In the genomic region with DNA sequence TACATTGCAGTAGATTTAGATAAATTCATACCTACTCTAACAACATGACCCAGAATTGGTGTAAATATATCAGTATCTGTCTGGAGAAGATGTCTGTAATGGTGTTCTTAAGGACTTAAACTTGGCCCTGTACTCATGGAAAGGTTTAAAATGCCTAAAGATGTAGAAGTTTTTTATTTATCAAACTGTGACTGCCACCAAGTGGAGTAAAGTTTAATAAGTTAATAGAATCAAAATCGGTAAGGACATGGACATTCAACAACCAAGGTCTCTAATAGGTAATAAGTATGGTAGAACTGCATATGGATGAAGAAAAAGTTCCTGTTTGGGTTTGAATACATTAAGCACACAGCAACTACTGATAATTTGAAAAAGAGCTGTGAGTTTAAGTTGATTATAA, we compare ENCODE assay signal across 13 cellular contexts.
DNase-seq lines count a peak whose midpoint lies in the region; ATAC-seq and TF ChIP-seq lines count a peak whose summit lies in the region.
"Had no signal": no experiment of that assay in that cellular context is flagged by ENCODE, and none has a peak within 500 bp of the region (broad histone marks: within the 10 kb centered on the region; RNA-seq: fewer than 3 reads in every experiment).

No MANE protein-coding gene starts in this region.

- H3K27ac ChIP-seq in KMS-11 (no peak overlapping the region), psoas muscle (no peak overlapping the region)

- CTCF ChIA-PET in activated CD8-positive, alpha-beta memory T cell treated with anti-CD3 and anti-CD28 coated beads, Interleukin-2, amount 10 ng/mL, durations not matched to agents 7 days and 5 days (lab: Charles Lee), result no interaction called here

- H2AFZ ChIP-seq in KMS-11 (ENCODE audit: low read depth), result no peak overlapping the region

- DNase-seq in ACHN (peak; percentile 54), SK-MEL-5 (ENCODE audit: low read depth, low spot score) (peak; percentile 35), glomerular visceral epithelial cell (ENCODE audit: extremely low spot score) (peak; percentile 41), psoas muscle (no peak)
- DNase-seq in activated T-helper 1 cell treated with anti-CD3 and anti-CD28 coated beads, Interleukin-12 subunit alpha, Interleukin-12 subunit beta, Interleukin-2, Interleukin-4 antibody, amounts not matched to agents 30 ng/mL and 10 ng/mL and 1 ng/mL, durations not matched to agents 14 hours and 24 hours and 36 hours (ENCODE audit: low spot score), result no peak
- no peak for DNase-seq in activated CD8-positive, alpha-beta memory T cell treated with anti-CD3 and anti-CD28 coated beads, Interleukin-2, amount 10 ng/mL, durations not matched to agents 7 days and 5 days
- DNase-seq: activated effector memory CD4-positive, alpha-beta T cell treated with anti-CD3 and anti-CD28 coated beads, Interleukin-2, amount 50 U/mL, for 16 hours; dermis blood vessel endothelial cell; H9; immature natural killer cell; NCI-H510A treated with DMSO at 0.1 percent for 48 hours had no signal

- H3K4me2 ChIP-seq in KMS-11, result no peak overlapping the region

- H3K27ac Mint-ChIP-seq in activated T-helper 1 cell treated with anti-CD3 and anti-CD28 coated beads, Interleukin-12 subunit alpha, Interleukin-12 subunit beta, Interleukin-2, Interleukin-4 antibody, amounts not matched to agents 30 ng/mL and 10 ng/mL and 1 ng/mL, durations not matched to agents 14 hours and 24 hours and 36 hours, result no peak overlapping the region
- no peak overlapping the region for H3K27ac Mint-ChIP-seq in activated CD8-positive, alpha-beta memory T cell treated with anti-CD3 and anti-CD28 coated beads, Interleukin-2, amount 10 ng/mL, durations not matched to agents 7 days and 5 days
- H3K27ac Mint-ChIP-seq: H9, immature natural killer cell had no signal

- no peak overlapping the region for H3K9ac ChIP-seq in KMS-11

- intact Hi-C loops in activated T-helper 1 cell treated with anti-CD3 and anti-CD28 coated beads, Interleukin-12 subunit alpha, Interleukin-12 subunit beta, Interleukin-2, Interleukin-4 antibody, amounts not matched to agents 30 ng/mL and 10 ng/mL and 1 ng/mL, durations not matched to agents 14 hours and 24 hours and 36 hours (cut with micrococcal nuclease), result no loop called here
- intact Hi-C loops in psoas muscle (cut with DNase I), result no loop called here

- H3K9me3 ChIP-seq in psoas muscle, result no peaks in the 10 kb centered on the region

- TF ChIP-seq CTCF in KMS-11 (conservative IDR thresholded peaks at IDR 0.05; ENCODE audit: low read depth, low read length) (peak; percentile 27; the same call in 1 of the 2 replicates), psoas muscle (IDR thresholded peaks at IDR 0.05) (no peak)

- no peaks in the 10 kb centered on the region for H3K79me2 ChIP-seq in KMS-11 (ENCODE audit: insufficient read depth, low read depth)

- H3K4me3 ChIP-seq in KMS-11 (IDR thresholded peaks at IDR 0.05; ENCODE audit: insufficient read depth, low read depth, low read length) (no peak overlapping the region), psoas muscle (no peak overlapping the region)

- in situ Hi-C loops in ACHN (cut with HindIII; ENCODE audit: low pct_ligation_motif_present, low pct_unique_long_range_greater_than_20kb, low sequenced_read_pairs), result no loop called here
- in situ Hi-C loops in SK-MEL-5 (cut with HindIII; ENCODE audit: low pct_unique_long_range_greater_than_20kb, low sequenced_read_pairs), result no loop called here

- no peaks in the 10 kb centered on the region for H3K4me1 Mint-ChIP-seq in activated T-helper 1 cell treated with anti-CD3 and anti-CD28 coated beads, Interleukin-12 subunit alpha, Interleukin-12 subunit beta, Interleukin-2, Interleukin-4 antibody, amounts not matched to agents 30 ng/mL and 10 ng/mL and 1 ng/mL, durations not matched to agents 14 hours and 24 hours and 36 hours (ENCODE audit: low read depth)
- H3K4me1 Mint-ChIP-seq in activated CD8-positive, alpha-beta memory T cell treated with anti-CD3 and anti-CD28 coated beads, Interleukin-2, amount 10 ng/mL, durations not matched to agents 7 days and 5 days, result no peaks in the 10 kb centered on the region
- H3K4me1 Mint-ChIP-seq: H9, immature natural killer cell had no signal

- H3K4me1 ChIP-seq in KMS-11 (ENCODE audit: low read depth, poor library complexity, severe bottlenecking) (no peaks in the 10 kb centered on the region), psoas muscle (no peaks in the 10 kb centered on the region)

- no peaks in the 10 kb centered on the region for H3K36me3 Mint-ChIP-seq in activated T-helper 1 cell treated with anti-CD3 and anti-CD28 coated beads, Interleukin-12 subunit alpha, Interleukin-12 subunit beta, Interleukin-2, Interleukin-4 antibody, amounts not matched to agents 30 ng/mL and 10 ng/mL and 1 ng/mL, durations not matched to agents 14 hours and 24 hours and 36 hours (ENCODE audit: low read depth)
- no peaks in the 10 kb centered on the region for H3K36me3 Mint-ChIP-seq in activated CD8-positive, alpha-beta memory T cell treated with anti-CD3 and anti-CD28 coated beads, Interleukin-2, amount 10 ng/mL, durations not matched to agents 7 days and 5 days
- H3K36me3 Mint-ChIP-seq: immature natural killer cell had no signal

- H3K9me3 Mint-ChIP-seq in activated T-helper 1 cell treated with anti-CD3 and anti-CD28 coated beads, Interleukin-12 subunit alpha, Interleukin-12 subunit beta, Interleukin-2, Interleukin-4 antibody, amounts not matched to agents 30 ng/mL and 10 ng/mL and 1 ng/mL, durations not matched to agents 14 hours and 24 hours and 36 hours, result no peaks in the 10 kb centered on the region
- peaks cover under 1% of the 10 kb centered on the region for H3K9me3 Mint-ChIP-seq in activated CD8-positive, alpha-beta memory T cell treated with anti-CD3 and anti-CD28 coated beads, Interleukin-2, amount 10 ng/mL, durations not matched to agents 7 days and 5 days (ENCODE audit: low read depth)
- H3K9me3 Mint-ChIP-seq: H9 had no signal

- ATAC-seq in psoas muscle (no peak), GM21825 (IDR thresholded peaks at IDR 0.05; ENCODE audit: unreplicated experiment) (no peak)
- ATAC-seq in activated CD8-positive, alpha-beta memory T cell treated with anti-CD3 and anti-CD28 coated beads, Interleukin-2, amount 10 ng/mL, durations not matched to agents 7 days and 5 days, result no peak

- WGBS in psoas muscle, 3 donors, result 41 to 47% (median 45%) methylated on average over 1 of the region's 1 CpG

- H3K36me3 ChIP-seq in KMS-11 (ENCODE audit: insufficient read depth) (no peaks in the 10 kb centered on the region), psoas muscle (ENCODE audit: insufficient read depth in 1 of 2, low read depth in 1 of 2) (no peaks in the 10 kb centered on the region)

- no peaks in the 10 kb centered on the region for H3K27me3 Mint-ChIP-seq in activated T-helper 1 cell treated with anti-CD3 and anti-CD28 coated beads, Interleukin-12 subunit alpha, Interleukin-12 subunit beta, Interleukin-2, Interleukin-4 antibody, amounts not matched to agents 30 ng/mL and 10 ng/mL and 1 ng/mL, durations not matched to agents 14 hours and 24 hours and 36 hours (ENCODE audit: insufficient read depth)
- H3K27me3 Mint-ChIP-seq in activated CD8-positive, alpha-beta memory T cell treated with anti-CD3 and anti-CD28 coated beads, Interleukin-2, amount 10 ng/mL, durations not matched to agents 7 days and 5 days, result no peaks in the 10 kb centered on the region

- no peak overlapping the region for H3K4me3 Mint-ChIP-seq in activated T-helper 1 cell treated with anti-CD3 and anti-CD28 coated beads, Interleukin-12 subunit alpha, Interleukin-12 subunit beta, Interleukin-2, Interleukin-4 antibody, amounts not matched to agents 30 ng/mL and 10 ng/mL and 1 ng/mL, durations not matched to agents 14 hours and 24 hours and 36 hours
- H3K4me3 Mint-ChIP-seq in activated CD8-positive, alpha-beta memory T cell treated with anti-CD3 and anti-CD28 coated beads, Interleukin-2, amount 10 ng/mL, durations not matched to agents 7 days and 5 days, result no peak overlapping the region
- H3K4me3 Mint-ChIP-seq: H9, immature natural killer cell had no signal

- H3K27me3 ChIP-seq in KMS-11 (ENCODE audit: insufficient read depth, low read depth) (no peaks in the 10 kb centered on the region), psoas muscle (ENCODE audit: insufficient read depth in 3 of 3, low read length in 2 of 3) (no peaks in the 10 kb centered on the region)

- H4K20me1 ChIP-seq in KMS-11 (ENCODE audit: insufficient read depth), result no peaks in the 10 kb centered on the region

Comparison
In these comparisons a context has a peak if more than half of its experiments do, and no peak if none do; other contexts are left out.
1. DNase-seq: peak in ACHN (single experiment), SK-MEL-5 (single experiment) and glomerular visceral epithelial cell (single experiment); none in activated T-helper 1 cell treated with anti-CD3 and anti-CD28 coated beads, Interleukin-12 subunit alpha, Interleukin-12 subunit beta, Interleukin-2, Interleukin-4 antibody, amounts not matched to agents 30 ng/mL and 10 ng/mL and 1 ng/mL, durations not matched to agents 14 hours and 24 hours and 36 hours (single experiment), psoas muscle (0 of 2) and activated CD8-positive, alpha-beta memory T cell treated with anti-CD3 and anti-CD28 coated beads, Interleukin-2, amount 10 ng/mL, durations not matched to agents 7 days and 5 days (single experiment).